Comparison of ENCODE assay signal across 20 cellular contexts in genomic region chr7:47360301-47360900, GRCh38.
"Had no signal": no experiment of that assay in that cellular context is flagged by ENCODE, and none has a peak within 500 bp of the region (broad histone marks: within the 10 kb centered on the region; RNA-seq: fewer than 3 reads in every experiment).

No MANE protein-coding gene starts in this region.

- H3K9me3 Mint-ChIP-seq: activated CD4-positive, alpha-beta memory T cell treated with anti-CD3 and anti-CD28 coated beads for 36 hours; activated CD4-positive, alpha-beta T cell treated with anti-CD3 and anti-CD28 coated beads, Interleukin-2, amount 10 ng/mL, durations not matched to agents 7 days and 5 days; activated naive CD4-positive, alpha-beta T cell treated with anti-CD3 and anti-CD28 coated beads for 36 hours; activated naive CD8-positive, alpha-beta T cell treated with anti-CD3 and anti-CD28 coated beads for 36 hours; activated T-cell treated with anti-CD3 and anti-CD28 coated beads, Interleukin-2, amount 50 U/mL, for 4 hours; IgD-negative memory B cell had no signal

- FAIRE-seq: RCC 7860 had no signal

- H3K27me3 Mint-ChIP-seq: activated CD4-positive, alpha-beta memory T cell treated with anti-CD3 and anti-CD28 coated beads for 36 hours; activated CD4-positive, alpha-beta T cell treated with anti-CD3 and anti-CD28 coated beads, Interleukin-2, amount 10 ng/mL, durations not matched to agents 7 days and 5 days; activated naive CD8-positive, alpha-beta T cell treated with anti-CD3 and anti-CD28 coated beads for 36 hours; IgD-negative memory B cell had no signal

- H3K27ac Mint-ChIP-seq: activated CD4-positive, alpha-beta memory T cell treated with anti-CD3 and anti-CD28 coated beads for 36 hours; activated CD4-positive, alpha-beta T cell treated with anti-CD3 and anti-CD28 coated beads, Interleukin-2, amount 10 ng/mL, durations not matched to agents 7 days and 5 days; activated naive CD4-positive, alpha-beta T cell treated with anti-CD3 and anti-CD28 coated beads for 36 hours; IgD-negative memory B cell had no signal

- DNase-seq: activated CD4-positive, alpha-beta memory T cell treated with anti-CD3 and anti-CD28 coated beads for 36 hours; activated CD4-positive, alpha-beta T cell treated with anti-CD3 and anti-CD28 coated beads, Interleukin-2, amount 10 ng/mL, durations not matched to agents 7 days and 5 days; activated CD4-positive, CD25-positive, alpha-beta regulatory T cell; activated CD8-positive, alpha-beta memory T cell treated with anti-CD3 and anti-CD28 coated beads for 24 hours; activated effector memory CD4-positive, alpha-beta T cell treated with anti-CD3 and anti-CD28 coated beads, Interleukin-2, amount 50 U/mL, for 16 hours; activated naive CD4-positive, alpha-beta T cell treated with anti-CD3 and anti-CD28 coated beads for 36 hours; activated naive CD8-positive, alpha-beta T cell treated with anti-CD3 and anti-CD28 coated beads for 36 hours; activated T-cell treated with anti-CD3 and anti-CD28 coated beads, Interleukin-2, amount 50 U/mL, for 4 hours; KG1; NCI-H1092; NCI-H1417; NCI-H1694; NCI-H2029 treated with DMSO at 0.1 percent for 48 hours; NCI-H510A treated with DMSO at 0.1 percent for 48 hours; NCI-H69; T-helper 1 cell had no signal

- H3K4me3 ChIP-seq: SK-N-MC had no signal

- ATAC-seq: activated T-cell treated with anti-CD3 and anti-CD28 coated beads, Interleukin-2, amount 50 U/mL, for 4 hours had no signal

- H3K36me3 Mint-ChIP-seq: activated CD4-positive, alpha-beta memory T cell treated with anti-CD3 and anti-CD28 coated beads for 36 hours; activated naive CD8-positive, alpha-beta T cell treated with anti-CD3 and anti-CD28 coated beads for 36 hours had no signal

- H3K4me3 Mint-ChIP-seq: activated CD4-positive, alpha-beta memory T cell treated with anti-CD3 and anti-CD28 coated beads for 36 hours; activated CD4-positive, alpha-beta T cell treated with anti-CD3 and anti-CD28 coated beads, Interleukin-2, amount 10 ng/mL, durations not matched to agents 7 days and 5 days; activated naive CD4-positive, alpha-beta T cell treated with anti-CD3 and anti-CD28 coated beads for 36 hours; activated naive CD8-positive, alpha-beta T cell treated with anti-CD3 and anti-CD28 coated beads for 36 hours; activated T-cell treated with anti-CD3 and anti-CD28 coated beads, Interleukin-2, amount 50 U/mL, for 4 hours; IgD-negative memory B cell had no signal

- H3K27ac ChIP-seq: SK-N-MC, VCaP had no signal
